In the genomic region with DNA sequence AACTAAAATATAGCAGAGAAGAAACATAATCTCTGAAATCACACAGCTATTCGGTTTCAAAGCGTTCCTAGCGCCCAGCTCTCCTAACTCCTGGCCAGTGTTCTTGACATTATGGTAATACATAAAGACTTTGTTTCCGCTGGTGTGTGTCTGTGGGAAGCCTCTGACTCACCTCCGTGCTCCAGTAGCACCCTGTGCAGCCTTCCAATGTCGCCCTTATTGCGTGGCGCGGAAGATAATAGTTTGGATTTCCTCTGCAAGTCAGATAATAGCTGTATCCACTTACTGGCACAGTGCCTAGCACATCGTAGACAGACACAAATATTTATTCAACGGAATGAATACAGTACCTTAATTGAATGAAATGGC, we compare ENCODE assay signal across 8 cellular contexts. TPM values are rescaled to one million over a fixed set of nuclear protein-coding genes. Genes with fewer than 3 reads are reported as not detected.
DNase-seq lines count a peak whose midpoint lies in the region; ATAC-seq and FAIRE-seq lines count a peak whose summit lies in the region.
"Had no signal": no experiment of that assay in that cellular context is flagged by ENCODE, and none has a peak within 500 bp of the region (broad histone marks: within the 10 kb centered on the region; RNA-seq: fewer than 3 reads in every experiment).

No MANE protein-coding gene starts in this region.

- peak overlapping the region; percentile 78 for H3K9ac ChIP-seq in mucosa of stomach (ENCODE audit: low read length)

- WGBS in urinary bladder = under 1% methylated on average over 11 of the region's 11 CpGs

- peaks cover 27% of the 10 kb centered on the region for H3K36me3 ChIP-seq in effector memory CD4-positive, alpha-beta T cell (ENCODE audit: control insufficient read depth, insufficient read depth, low read length)
- H3K36me3 ChIP-seq in mucosa of stomach (ENCODE audit: control insufficient read depth, insufficient read depth, low read length) (peaks cover 5% of the 10 kb centered on the region), urinary bladder (ENCODE audit: insufficient read depth) (no peaks in the 10 kb centered on the region)

- H3K9me3 ChIP-seq in effector memory CD4-positive, alpha-beta T cell (ENCODE audit: control insufficient read depth, low read length) = no peaks in the 10 kb centered on the region
- no peaks in the 10 kb centered on the region for H3K9me3 ChIP-seq in mucosa of stomach (ENCODE audit: control insufficient read depth, low read length)

- DNase-seq in HTR-8/SVneo (ENCODE audit: insufficient read length, low spot score) = peak; percentile 15
- peak; percentile 8 for DNase-seq in T-helper 22 cell (ENCODE audit: low read depth)
- peak in 1 of 3 donors; percentile 7 for DNase-seq in effector memory CD4-positive, alpha-beta T cell
- no peak for DNase-seq in activated gamma-delta T cell treated with Interleukin-2 at 50 U/mL for 16 hours

- peak overlapping the region; percentile 67 for H3K27ac ChIP-seq in effector memory CD4-positive, alpha-beta T cell (ENCODE audit: insufficient read depth, low read length, poor library complexity, severe bottlenecking)
- H3K27ac ChIP-seq in urinary bladder (ENCODE audit: low read depth) = peak overlapping the region; percentile 39

- no peak for FAIRE-seq in HTR-8/SVneo (lab: Jason Lieb, UNC)
- FAIRE-seq: endometrium had no signal

- peak overlapping the region; percentile 90 for H3K4me3 ChIP-seq in effector memory CD4-positive, alpha-beta T cell (ENCODE audit: insufficient read depth, low read depth, low read length, poor library complexity, severe bottlenecking)
- peak overlapping the region; percentile 66 for H3K4me3 ChIP-seq in mucosa of stomach (ENCODE audit: low read length)
- H3K4me3 ChIP-seq in urinary bladder (ENCODE audit: low read depth, low read length) = peak overlapping the region; percentile 61

- peak; percentile 2 for ATAC-seq in GM18498 (IDR thresholded peaks at IDR 0.05; ENCODE audit: unreplicated experiment)

- H3K4me1 ChIP-seq in effector memory CD4-positive, alpha-beta T cell (ENCODE audit: control insufficient read depth, insufficient read depth, low read length, poor library complexity, severe bottlenecking) = peaks cover 4% of the 10 kb centered on the region
- H3K4me1 ChIP-seq in mucosa of stomach (ENCODE audit: control insufficient read depth, insufficient read depth, low read length) (peaks cover 8% of the 10 kb centered on the region), urinary bladder (ENCODE audit: insufficient read depth) (no peaks in the 10 kb centered on the region)

- H3K27me3 ChIP-seq in effector memory CD4-positive, alpha-beta T cell (replicated peaks; ENCODE audit: control insufficient read depth, insufficient read depth, low read length, poor library complexity, severe bottlenecking) = no peaks in the 10 kb centered on the region
- no peaks in the 10 kb centered on the region for H3K27me3 ChIP-seq in mucosa of stomach (ENCODE audit: control insufficient read depth, insufficient read depth, low read length)

RNA-seq across cellular contexts. Expression of a gene that starts 0.6 kb away (rescaled TPM):
- 15.4 TPM for total RNA-seq in urinary bladder
- polyA plus RNA-seq in urinary bladder = 11.5 TPM
